ENCODE assay signal across 13 cellular contexts in the genomic region with DNA sequence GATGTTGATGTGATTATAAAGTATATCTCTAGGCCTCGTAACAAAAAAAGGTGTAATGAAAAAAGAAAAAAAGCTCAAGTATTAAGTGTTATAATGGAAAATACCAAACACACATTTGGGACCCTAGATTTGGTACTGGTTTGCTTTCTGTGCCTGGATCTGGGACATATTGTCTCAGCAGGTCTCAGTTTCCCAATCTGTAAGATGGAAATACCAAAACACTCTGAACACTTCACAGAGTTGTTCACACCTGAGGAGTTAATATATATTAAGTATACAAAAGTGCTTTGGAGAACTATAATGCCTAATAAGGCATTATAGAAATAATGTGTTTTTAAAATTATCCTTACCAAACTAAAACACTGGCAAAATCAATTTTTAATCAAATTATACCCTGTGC.
DNase-seq lines count a peak whose midpoint lies in the region; ATAC-seq, FAIRE-seq and TF ChIP-seq lines count a peak whose summit lies in the region.
"Had no signal": no experiment of that assay in that cellular context is flagged by ENCODE, and none has a peak within 500 bp of the region (broad histone marks: within the 10 kb centered on the region; RNA-seq: fewer than 3 reads in every experiment).

No MANE protein-coding gene starts in this region.

- WGBS in upper lobe of left lung, 2 donors = 65 to 73% methylated on average over 1 of the region's 1 CpG

- no peak for TF ChIP-seq POLR2A in upper lobe of left lung (IDR thresholded peaks at IDR 0.05)

- H3K9me3 ChIP-seq in upper lobe of left lung = no peaks in the 10 kb centered on the region
- no peaks in the 10 kb centered on the region for H3K9me3 ChIP-seq in MG63

- peaks cover 6% of the 10 kb centered on the region for H3K36me3 Mint-ChIP-seq in activated naive CD8-positive, alpha-beta T cell
- peaks cover 9% of the 10 kb centered on the region for H3K36me3 Mint-ChIP-seq in activated naive CD8-positive, alpha-beta T cell treated with anti-CD3 and anti-CD28 coated beads, Interleukin-2, amount 50 U/mL, for 24 hours (ENCODE audit: low read depth)
- no peaks in the 10 kb centered on the region for H3K36me3 Mint-ChIP-seq in nephron progenitor cell (ENCODE audit: low read depth)

- H3K27me3 Mint-ChIP-seq in activated naive CD8-positive, alpha-beta T cell = no peaks in the 10 kb centered on the region
- no peaks in the 10 kb centered on the region for H3K27me3 Mint-ChIP-seq in activated naive CD8-positive, alpha-beta T cell treated with anti-CD3 and anti-CD28 coated beads, Interleukin-2, amount 50 U/mL, for 24 hours
- H3K27me3 Mint-ChIP-seq in nephron progenitor cell (ENCODE audit: low read depth, poor library complexity) = no peaks in the 10 kb centered on the region

- H3K4me3 ChIP-seq in upper lobe of left lung (peak overlapping the region in 3 of 4 donors; percentile 33 to 53 (median 50)), MG63 (no peak overlapping the region)

- H3K27me3 ChIP-seq in upper lobe of left lung (no peaks in the 10 kb centered on the region), MG63 (no peaks in the 10 kb centered on the region)

- intact Hi-C loops in sciatic nerve (cut with DNase I) = no loop called here

- DNase-seq in activated naive CD8-positive, alpha-beta T cell treated with anti-CD3 and anti-CD28 coated beads, Interleukin-2, amount 50 U/mL, for 24 hours = no peak
- DNase-seq in nephron progenitor cell (no peak), upper lobe of left lung (no peak), sciatic nerve (ENCODE audit: low spot score) (no peak), MG63 (no peak), HPDE6-E6E7 (ENCODE audit: extremely low spot score) (no peak)
- DNase-seq: 8988T; activated T-cell treated with anti-CD3 and anti-CD28 coated beads, Interleukin-2, amount 50 U/mL, for 4 hours; NCI-H226; retina; RPMI8226 had no signal

- peaks cover 9 to 29% (median 21%) of the 10 kb centered on the region in 4 donors for H3K4me1 ChIP-seq in upper lobe of left lung

- no peak overlapping the region for H3K27ac Mint-ChIP-seq in activated naive CD8-positive, alpha-beta T cell
- no peak overlapping the region for H3K27ac Mint-ChIP-seq in activated naive CD8-positive, alpha-beta T cell treated with anti-CD3 and anti-CD28 coated beads, Interleukin-2, amount 50 U/mL, for 24 hours
- peak overlapping the region; percentile 19 for H3K27ac Mint-ChIP-seq in nephron progenitor cell

- peaks cover 45% of the 10 kb centered on the region for H3K4me1 Mint-ChIP-seq in activated naive CD8-positive, alpha-beta T cell (ENCODE audit: low read depth)
- peaks cover 31% of the 10 kb centered on the region for H3K4me1 Mint-ChIP-seq in activated naive CD8-positive, alpha-beta T cell treated with anti-CD3 and anti-CD28 coated beads, Interleukin-2, amount 50 U/mL, for 24 hours
- peaks cover 53% of the 10 kb centered on the region for H3K4me1 Mint-ChIP-seq in nephron progenitor cell

- TF ChIP-seq CTCF in nephron progenitor cell (IDR thresholded peaks at IDR 0.05) (no peak), upper lobe of left lung (IDR thresholded peaks at IDR 0.05) (no peak)

- no peaks in the 10 kb centered on the region for H3K9me3 Mint-ChIP-seq in activated naive CD8-positive, alpha-beta T cell (ENCODE audit: low read depth)
- no peaks in the 10 kb centered on the region for H3K9me3 Mint-ChIP-seq in activated naive CD8-positive, alpha-beta T cell treated with anti-CD3 and anti-CD28 coated beads, Interleukin-2, amount 50 U/mL, for 24 hours
- no peaks in the 10 kb centered on the region for H3K9me3 Mint-ChIP-seq in nephron progenitor cell
- H3K9me3 Mint-ChIP-seq: activated T-cell treated with anti-CD3 and anti-CD28 coated beads, Interleukin-2, amount 50 U/mL, for 4 hours had no signal

- FAIRE-seq in endometrium (lab: Jason Lieb, UNC) = peak; percentile 12

- ATAC-seq in activated naive CD8-positive, alpha-beta T cell treated with anti-CD3 and anti-CD28 coated beads, Interleukin-2, amount 50 U/mL, for 24 hours = no peak
- ATAC-seq in upper lobe of left lung (ENCODE audit: low FRiP score in 2 of 2) (no peak), sciatic nerve (no peak)

- peak overlapping the region; percentile 39 for H3K4me3 Mint-ChIP-seq in activated naive CD8-positive, alpha-beta T cell
- no peak overlapping the region for H3K4me3 Mint-ChIP-seq in activated naive CD8-positive, alpha-beta T cell treated with anti-CD3 and anti-CD28 coated beads, Interleukin-2, amount 50 U/mL, for 24 hours
- H3K4me3 Mint-ChIP-seq in nephron progenitor cell = peak overlapping the region; percentile 40

- peak overlapping the region; percentile 43 to 76 (median 56) for H3K27ac ChIP-seq in upper lobe of left lung

- H3K36me3 ChIP-seq in upper lobe of left lung (no peaks in the 10 kb centered on the region), MG63 (no peaks in the 10 kb centered on the region)

- TF ChIP-seq EP300 in upper lobe of left lung (IDR thresholded peaks at IDR 0.05) = no peak
